In genomic region chr7:105014725-105015630, GRCh38 we compare ENCODE assay signal across 1 cellular context.
TF ChIP-seq lines count a peak whose summit lies in the region.

No MANE protein-coding gene starts in this region.

TF ChIP-seq in HepG2, 621 proteins besides CTCF, POLR2A, EP300 and RAD21 (continued from another document):
- TF ChIP-seq PHF20 (CRISPR knock-in tag; IDR thresholded peaks at IDR 0.05) (peak; percentile 5; the same call in 1 of the 2 replicates), POLR2G (IDR thresholded peaks at IDR 0.05; ENCODE audit: low read depth, low read length) (peak; percentile 28; the same call in 1 of the 2 replicates), ZNF883 (CRISPR knock-in tag; IDR thresholded peaks at IDR 0.05; ENCODE audit: not compliant biosample characterization) (no peak), NCOA1 (CRISPR knock-in tag; IDR thresholded peaks at IDR 0.05) (no peak), ZNF205 (CRISPR knock-in tag; IDR thresholded peaks at IDR 0.05) (0 out of 2 replicates have a peak, but pooled peaks have one; percentile 12), ZNF232 (CRISPR knock-in tag; IDR thresholded peaks at IDR 0.05; ENCODE audit: borderline replicate concordance) (0 out of 2 replicates have a peak, but pooled peaks have one; percentile 28), ZNF382 (CRISPR knock-in tag; IDR thresholded peaks at IDR 0.05; ENCODE audit: borderline replicate concordance) (no peak), YEATS4 (CRISPR knock-in tag; IDR thresholded peaks at IDR 0.05; ENCODE audit: borderline replicate concordance) (peak; percentile 42; the same call in 1 of the 2 replicates), ZNF281 (CRISPR knock-in tag; IDR thresholded peaks at IDR 0.05; ENCODE audit: borderline replicate concordance) (peak; percentile 41; the same call in 1 of the 2 replicates), ZNF337 (CRISPR knock-in tag; IDR thresholded peaks at IDR 0.05; ENCODE audit: borderline replicate concordance, low read depth) (no peak), SIN3A (IDR thresholded peaks at IDR 0.05; ENCODE audit: borderline replicate concordance, low read depth, low read length) (peak; percentile 69; the same call in 1 of the 2 replicates), ZNF446 (CRISPR knock-in tag; IDR thresholded peaks at IDR 0.05) (0 out of 2 replicates have a peak, but pooled peaks have one; percentile 13), ZNF235 (CRISPR knock-in tag; IDR thresholded peaks at IDR 0.05; ENCODE audit: borderline replicate concordance) (0 out of 2 replicates have a peak, but pooled peaks have one; percentile 29), ELF3 (CRISPR knock-in tag; IDR thresholded peaks at IDR 0.05) (0 out of 2 replicates have a peak, but pooled peaks have one; percentile 11), STAG1 (CRISPR knock-in tag; IDR thresholded peaks at IDR 0.05) (no peak)
- TF ChIP-seq, protein P1, sequence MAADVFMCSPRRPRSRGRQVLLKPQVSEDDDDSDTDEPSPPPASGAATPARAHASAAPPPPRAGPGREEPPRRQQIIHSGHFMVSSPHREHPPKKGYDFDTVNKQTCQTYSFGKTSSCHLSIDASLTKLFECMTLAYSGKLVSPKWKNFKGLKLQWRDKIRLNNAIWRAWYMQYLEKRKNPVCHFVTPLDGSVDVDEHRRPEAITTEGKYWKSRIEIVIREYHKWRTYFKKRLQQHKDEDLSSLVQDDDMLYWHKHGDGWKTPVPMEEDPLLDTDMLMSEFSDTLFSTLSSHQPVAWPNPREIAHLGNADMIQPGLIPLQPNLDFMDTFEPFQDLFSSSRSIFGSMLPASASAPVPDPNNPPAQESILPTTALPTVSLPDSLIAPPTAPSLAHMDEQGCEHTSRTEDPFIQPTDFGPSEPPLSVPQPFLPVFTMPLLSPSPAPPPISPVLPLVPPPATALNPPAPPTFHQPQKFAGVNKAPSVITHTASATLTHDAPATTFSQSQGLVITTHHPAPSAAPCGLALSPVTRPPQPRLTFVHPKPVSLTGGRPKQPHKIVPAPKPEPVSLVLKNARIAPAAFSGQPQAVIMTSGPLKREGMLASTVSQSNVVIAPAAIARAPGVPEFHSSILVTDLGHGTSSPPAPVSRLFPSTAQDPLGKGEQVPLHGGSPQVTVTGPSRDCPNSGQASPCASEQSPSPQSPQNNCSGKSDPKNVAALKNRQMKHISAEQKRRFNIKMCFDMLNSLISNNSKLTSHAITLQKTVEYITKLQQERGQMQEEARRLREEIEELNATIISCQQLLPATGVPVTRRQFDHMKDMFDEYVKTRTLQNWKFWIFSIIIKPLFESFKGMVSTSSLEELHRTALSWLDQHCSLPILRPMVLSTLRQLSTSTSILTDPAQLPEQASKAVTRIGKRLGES (CRISPR knock-in tag; IDR thresholded peaks at IDR 0.05; ENCODE audit: borderline replicate concordance), result no peak
- TF ChIP-seq, protein P2, sequence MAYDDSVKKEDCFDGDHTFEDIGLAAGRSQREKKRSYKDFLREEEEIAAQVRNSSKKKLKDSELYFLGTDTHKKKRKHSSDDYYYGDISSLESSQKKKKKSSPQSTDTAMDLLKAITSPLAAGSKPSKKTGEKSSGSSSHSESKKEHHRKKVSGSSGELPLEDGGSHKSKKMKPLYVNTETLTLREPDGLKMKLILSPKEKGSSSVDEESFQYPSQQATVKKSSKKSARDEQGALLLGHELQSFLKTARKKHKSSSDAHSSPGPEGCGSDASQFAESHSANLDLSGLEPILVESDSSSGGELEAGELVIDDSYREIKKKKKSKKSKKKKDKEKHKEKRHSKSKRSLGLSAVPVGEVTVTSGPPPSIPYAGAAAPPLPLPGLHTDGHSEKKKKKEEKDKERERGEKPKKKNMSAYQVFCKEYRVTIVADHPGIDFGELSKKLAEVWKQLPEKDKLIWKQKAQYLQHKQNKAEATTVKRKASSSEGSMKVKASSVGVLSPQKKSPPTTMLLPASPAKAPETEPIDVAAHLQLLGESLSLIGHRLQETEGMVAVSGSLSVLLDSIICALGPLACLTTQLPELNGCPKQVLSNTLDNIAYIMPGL (CRISPR knock-in tag; IDR thresholded peaks at IDR 0.05; ENCODE audit: borderline replicate concordance in 1 of 2, low read depth in 1 of 2), result peak in 1 of 2 experiments; percentile 28; a peak in 1 of 4 replicates
